In the genomic region with DNA sequence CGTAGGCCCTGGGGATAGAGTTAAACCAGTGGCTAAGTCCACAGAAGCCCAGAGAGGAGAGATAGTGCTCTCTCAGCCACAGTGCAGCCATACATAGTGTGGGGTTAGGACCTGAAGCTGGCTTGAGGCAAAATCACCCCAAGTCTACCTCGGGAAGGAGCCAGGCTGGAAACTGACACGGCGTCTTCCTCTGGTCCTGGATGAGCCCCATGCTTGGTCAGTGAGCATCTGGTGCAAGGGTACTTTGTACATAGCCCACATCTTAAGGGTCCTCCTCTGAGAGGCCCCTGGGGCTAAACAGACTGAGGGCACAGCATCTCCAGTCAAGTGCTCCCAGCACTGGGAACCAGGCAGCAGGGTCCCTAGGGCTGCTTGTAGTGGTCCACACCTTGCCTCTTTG, we compare ENCODE assay signal across 19 cellular contexts. TPM values are rescaled to one million over a fixed set of nuclear protein-coding genes. Genes with fewer than 3 reads are reported as not detected.
A peak's percentile ranks its signal among the peaks of the same experiment; 100 is the strongest.
DNase-seq lines count a peak whose midpoint lies in the region; ATAC-seq and TF ChIP-seq lines count a peak whose summit lies in the region.
"Had no signal": no experiment of that assay in that cellular context is flagged by ENCODE, and none has a peak within 500 bp of the region (broad histone marks: within the 10 kb centered on the region; RNA-seq: fewer than 3 reads in every experiment).

No MANE protein-coding gene starts in this region.

- TF ChIP-seq EP300 in esophagus muscularis mucosa (IDR thresholded peaks at IDR 0.05) = no peak

- H3K36me3 Mint-ChIP-seq in activated CD4-positive, alpha-beta T cell treated with anti-CD3 and anti-CD28 coated beads, Interleukin-2, amount 10 ng/mL, durations not matched to agents 24 days and 14 days (ENCODE audit: low read depth) = no peaks in the 10 kb centered on the region

- H3K4me1 ChIP-seq in esophagus muscularis mucosa = peaks cover 0 to 5% (median 0%) of the 10 kb centered on the region in 4 donors
- H3K4me1 ChIP-seq: A549, Caco-2 had no signal

- no peak for TF ChIP-seq POLR2A in esophagus muscularis mucosa (IDR thresholded peaks at IDR 0.05; ENCODE audit: low read depth)

- H3K36me3 ChIP-seq in esophagus muscularis mucosa = no peaks in the 10 kb centered on the region
- H3K36me3 ChIP-seq: BLaER1 treated with 17β-estradiol and CSF1 and Interleukin-3, amounts not matched to agents 10 nM and 100 nM had no signal

- no peak overlapping the region for H3K27ac Mint-ChIP-seq in activated CD4-positive, alpha-beta T cell treated with anti-CD3 and anti-CD28 coated beads, Interleukin-2, amount 10 ng/mL, durations not matched to agents 24 days and 14 days
- H3K27ac Mint-ChIP-seq: B cell; CD4-positive, alpha-beta T cell; CD8-positive, alpha-beta T cell had no signal

- intact Hi-C loops in activated CD4-positive, alpha-beta T cell treated with anti-CD3 and anti-CD28 coated beads, Interleukin-2, amount 10 ng/mL, durations not matched to agents 24 days and 14 days (cut with micrococcal nuclease) = no loop called here
- intact Hi-C loops in esophagus muscularis mucosa (cut with DNase I) = no loop called here

- H3K9me3 Mint-ChIP-seq in activated CD4-positive, alpha-beta T cell treated with anti-CD3 and anti-CD28 coated beads, Interleukin-2, amount 10 ng/mL, durations not matched to agents 24 days and 14 days = no peaks in the 10 kb centered on the region
- H3K9me3 Mint-ChIP-seq: CD4-positive, alpha-beta T cell; CD8-positive, alpha-beta T cell had no signal

- no peaks in the 10 kb centered on the region for H3K9me3 ChIP-seq in esophagus muscularis mucosa
- H3K9me3 ChIP-seq: A549; BLaER1 treated with 17β-estradiol and CSF1 and Interleukin-3, amounts not matched to agents 10 nM and 100 nM; Caco-2 had no signal

- H3K4me3 ChIP-seq in esophagus muscularis mucosa = no peak overlapping the region
- H3K4me3 ChIP-seq: A549; BLaER1 treated with 17β-estradiol and CSF1 and Interleukin-3, amounts not matched to agents 10 nM and 100 nM had no signal

- H3K27ac ChIP-seq in esophagus muscularis mucosa (replicated peaks in 1 of 4) = no peak overlapping the region
- H3K27ac ChIP-seq: 22Rv1; A549; BLaER1 treated with 17β-estradiol and CSF1 and Interleukin-3, amounts not matched to agents 10 nM and 100 nM; C4-2B had no signal

- H3K4me1 Mint-ChIP-seq in activated CD4-positive, alpha-beta T cell treated with anti-CD3 and anti-CD28 coated beads, Interleukin-2, amount 10 ng/mL, durations not matched to agents 24 days and 14 days = peaks cover 2% of the 10 kb centered on the region
- H3K4me1 Mint-ChIP-seq: B cell had no signal

- ATAC-seq in HG02610 (IDR thresholded peaks at IDR 0.05; ENCODE audit: unreplicated experiment) = no peak
- ATAC-seq: A549; CD8-positive, alpha-beta T cell had no signal

- DNase-seq in activated CD4-positive, alpha-beta T cell treated with anti-CD3 and anti-CD28 coated beads, Interleukin-2, amount 10 ng/mL, durations not matched to agents 24 days and 14 days = peak; percentile 42
- DNase-seq in activated CD4-positive, alpha-beta T cell treated with anti-CD3 and anti-CD28 coated beads for 1 hour = no peak
- peak; percentile 85 for DNase-seq in esophagus muscularis mucosa (ENCODE audit: extremely low spot score)
- DNase-seq in ureter (ENCODE audit: low spot score) = peak; percentile 24
- no peak for DNase-seq in RKO (ENCODE audit: low spot score)
- DNase-seq: AML-193; Caco-2; Calu3; CD4-positive, alpha-beta T cell; CD8-positive, alpha-beta T cell; DMS79 treated with DMSO at 0.1 percent for 48 hours; GF-D8 had no signal

- no peak for TF ChIP-seq CTCF in esophagus muscularis mucosa (IDR thresholded peaks at IDR 0.05)

- H3K27me3 ChIP-seq in esophagus muscularis mucosa = no peaks in the 10 kb centered on the region
- H3K27me3 ChIP-seq: BLaER1 treated with 17β-estradiol and CSF1 and Interleukin-3, amounts not matched to agents 10 nM and 100 nM had no signal

- 93% methylated on average over 4 of the region's 4 CpGs for WGBS in esophagus muscularis mucosa

- no peaks in the 10 kb centered on the region for H3K27me3 Mint-ChIP-seq in activated CD4-positive, alpha-beta T cell treated with anti-CD3 and anti-CD28 coated beads, Interleukin-2, amount 10 ng/mL, durations not matched to agents 24 days and 14 days
- H3K27me3 Mint-ChIP-seq: B cell; CD4-positive, alpha-beta T cell had no signal

- no peak overlapping the region for H3K4me3 Mint-ChIP-seq in activated CD4-positive, alpha-beta T cell treated with anti-CD3 and anti-CD28 coated beads, Interleukin-2, amount 10 ng/mL, durations not matched to agents 24 days and 14 days
- H3K4me3 Mint-ChIP-seq: B cell; CD4-positive, alpha-beta T cell; CD8-positive, alpha-beta T cell had no signal

RNA-seq across cellular contexts. Expression of a gene that starts 45.6 kb away (rescaled TPM):
- total RNA-seq in activated CD4-positive, alpha-beta T cell treated with anti-CD3 and anti-CD28 coated beads, Interleukin-2, amount 10 ng/mL, durations not matched to agents 24 days and 14 days = 0.47 and 0.71 TPM in 2 replicates
- 1 to 10 TPM in 1 of 4 donors, under 1 TPM in 3; 0.39 to 1.3 (median 0.82) TPM for total RNA-seq in esophagus muscularis mucosa
- total RNA-seq in ureter = 31.0 TPM
- total RNA-seq: A172 had no signal

Comparison
In these comparisons a context has a peak if more than half of its experiments do, and no peak if none do; other contexts are left out.
1. DNase-seq: peak in activated CD4-positive, alpha-beta T cell treated with anti-CD3 and anti-CD28 coated beads, Interleukin-2, amount 10 ng/mL, durations not matched to agents 24 days and 14 days (single experiment), esophagus muscularis mucosa (single experiment) and ureter (single experiment); none in activated CD4-positive, alpha-beta T cell treated with anti-CD3 and anti-CD28 coated beads for 1 hour (single experiment) and RKO (single experiment).
2. RNA of a gene that starts 45.6 kb away (total RNA-seq): 31.0 TPM in ureter (single experiment); 0.39 to 1.3 TPM in esophagus muscularis mucosa and 0.47 to 0.71 TPM in activated CD4-positive, alpha-beta T cell treated with anti-CD3 and anti-CD28 coated beads, Interleukin-2, amount 10 ng/mL, durations not matched to agents 24 days and 14 days; every median in the first group is over 10 times any median in the second.